Comparison of ENCODE assay signal across 11 cellular contexts in genomic region chr2:56474412-56475158, GRCh38.
DNase-seq lines count a peak whose midpoint lies in the region; ATAC-seq, FAIRE-seq and TF ChIP-seq lines count a peak whose summit lies in the region.
"Had no signal": no experiment of that assay in that cellular context is flagged by ENCODE, and none has a peak within 500 bp of the region (broad histone marks: within the 10 kb centered on the region; RNA-seq: fewer than 3 reads in every experiment).

No MANE protein-coding gene starts in this region.

- FAIRE-seq in islet of Langerhans (lab: Jason Lieb, UNC) = peak; percentile 97

- intact Hi-C loops in Calu3 (cut with micrococcal nuclease; ENCODE audit: unreplicated experiment) = no loop called here

- no peak overlapping the region for H3K27ac Mint-ChIP-seq in Calu3 (ENCODE audit: unreplicated experiment)
- H3K27ac Mint-ChIP-seq: stimulated activated naive CD8-positive, alpha-beta T cell treated with anti-CD3 and anti-CD28 coated beads, Interleukin-15, Interleukin-2, amounts not matched to agents 100 ng/mL and 50 ng/mL, for 24 hours; WTC11 had no signal

- H3K9me3 ChIP-seq in gastroesophageal sphincter = no peaks in the 10 kb centered on the region

- no peaks in the 10 kb centered on the region for H3K27me3 Mint-ChIP-seq in Calu3 (ENCODE audit: unreplicated experiment)
- H3K27me3 Mint-ChIP-seq: stimulated activated naive CD8-positive, alpha-beta T cell treated with anti-CD3 and anti-CD28 coated beads, Interleukin-15, Interleukin-2, amounts not matched to agents 100 ng/mL and 50 ng/mL, for 24 hours had no signal

- H3K4me1 Mint-ChIP-seq in Calu3 (ENCODE audit: low read depth, unreplicated experiment) = peaks cover 7% of the 10 kb centered on the region

- BruUV-seq in Calu3 (replicated peaks; lab: Mats Ljungman, UMichigan) = no TSS peak

- TF ChIP-seq CTCF in Calu3 (IDR thresholded peaks at IDR 0.05; ENCODE audit: unreplicated experiment) (no peak), gastroesophageal sphincter (IDR thresholded peaks at IDR 0.05) (no peak)

- CTCF ChIA-PET in Calu3 (lab: Charles Lee) = no interaction called here

- H3K4me3 ChIP-seq in gastroesophageal sphincter = no peak overlapping the region

- TF ChIP-seq EP300 in gastroesophageal sphincter (IDR thresholded peaks at IDR 0.05) = no peak

- no peaks in the 10 kb centered on the region for H3K9me3 Mint-ChIP-seq in Calu3 (ENCODE audit: low read depth, unreplicated experiment)
- H3K9me3 Mint-ChIP-seq: stimulated activated naive CD8-positive, alpha-beta T cell treated with anti-CD3 and anti-CD28 coated beads, Interleukin-15, Interleukin-2, amounts not matched to agents 100 ng/mL and 50 ng/mL, for 24 hours; WTC11 had no signal

- 18 to 23% methylated on average over 3 to 4 of the region's 4 CpGs for WGBS in gastroesophageal sphincter (ENCODE audit: low coverage in 1 of 2), 2 donors

- TF ChIP-seq POLR2A in gastroesophageal sphincter (IDR thresholded peaks at IDR 0.05) = no peak

- H3K27me3 ChIP-seq in gastroesophageal sphincter = no peaks in the 10 kb centered on the region

- H3K4me3 Mint-ChIP-seq in Calu3 (ENCODE audit: low read depth, unreplicated experiment) = no peak overlapping the region
- H3K4me3 Mint-ChIP-seq: stimulated activated naive CD8-positive, alpha-beta T cell treated with anti-CD3 and anti-CD28 coated beads, Interleukin-15, Interleukin-2, amounts not matched to agents 100 ng/mL and 50 ng/mL, for 24 hours; WTC11 had no signal

- no peak overlapping the region for H3K27ac ChIP-seq in gastroesophageal sphincter

- no peaks in the 10 kb centered on the region for H3K36me3 Mint-ChIP-seq in Calu3 (ENCODE audit: insufficient read depth, unreplicated experiment)
- H3K36me3 Mint-ChIP-seq: WTC11 had no signal

- no peaks in the 10 kb centered on the region for H3K4me1 ChIP-seq in gastroesophageal sphincter

- DNase-seq in Calu3 (peak; percentile 20), NCI-H1105 (lab: John Stamatoyannopoulos, UW) (peak; percentile 89), SHP77 (lab: John Stamatoyannopoulos, UW) (peak; percentile 54 to 66), GM19240 (ENCODE audit: insufficient read length, low spot score) (no peak)
- DNase-seq: amniotic stem cell had no signal

- ATAC-seq in GM21529 (IDR thresholded peaks at IDR 0.05; ENCODE audit: unreplicated experiment) = no peak
- no peak for ATAC-seq in HG03457 (IDR thresholded peaks at IDR 0.05; ENCODE audit: unreplicated experiment)
- ATAC-seq in gastroesophageal sphincter = no peak
- ATAC-seq: WTC11 had no signal

- no peaks in the 10 kb centered on the region for H3K36me3 ChIP-seq in gastroesophageal sphincter
